ENCODE assay signal across 7 cellular contexts in the genomic region with DNA sequence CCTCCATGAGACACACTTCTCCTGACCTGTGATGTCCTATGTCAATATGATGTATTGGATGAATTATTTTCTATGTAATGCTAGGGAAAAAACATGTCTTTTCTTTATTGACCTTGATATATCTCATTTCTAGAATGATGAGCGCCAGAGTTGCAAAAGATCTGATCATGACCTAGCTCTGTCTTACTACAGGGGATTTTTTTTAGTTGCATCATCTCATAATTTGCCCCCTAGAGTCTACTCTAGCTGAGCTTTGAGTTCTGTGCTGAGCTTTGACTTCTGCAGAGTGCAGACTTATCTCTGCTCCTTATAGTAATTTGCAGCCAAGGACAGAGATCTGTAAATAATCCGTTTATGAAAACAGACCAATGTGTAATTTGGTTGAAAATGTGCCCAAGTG.
"Had no signal": no experiment of that assay in that cellular context is flagged by ENCODE, and none has a peak within 500 bp of the region (broad histone marks: within the 10 kb centered on the region; RNA-seq: fewer than 3 reads in every experiment).

No MANE protein-coding gene starts in this region.

- DNase-seq: GDM1, GF-D8 had no signal

- FAIRE-seq: G401.6, GM12891, GM12892, GM18507, GM19239 had no signal
